8 cellular contexts compared by ENCODE assay signal in the genomic region with DNA sequence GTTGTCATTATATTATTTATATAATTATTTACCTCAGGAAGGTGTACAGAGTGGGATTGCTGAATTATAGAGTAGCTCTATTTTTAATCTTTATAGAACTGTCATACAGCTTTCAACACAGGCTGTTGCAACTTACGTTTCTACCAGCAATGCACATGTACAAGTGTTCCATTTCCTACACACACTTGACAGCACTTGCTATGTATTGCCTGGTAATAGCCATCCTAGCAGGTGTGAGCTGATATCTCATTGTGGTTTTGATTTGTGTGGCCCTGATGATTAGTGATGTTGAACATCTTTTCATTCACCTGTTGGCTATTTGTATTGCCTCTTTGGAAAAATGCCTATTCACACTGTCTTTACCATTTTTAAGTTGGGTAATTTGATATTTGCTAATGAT.
ATAC-seq lines count a peak whose summit lies in the region.

No MANE protein-coding gene starts in this region.

- ATAC-seq in GM18498 (IDR thresholded peaks at IDR 0.05; ENCODE audit: unreplicated experiment) (peak; percentile 62), GM18868 (IDR thresholded peaks at IDR 0.05; ENCODE audit: unreplicated experiment) (peak; percentile 36), GM19351 (IDR thresholded peaks at IDR 0.05; ENCODE audit: unreplicated experiment) (peak; percentile 70), GM21390 (IDR thresholded peaks at IDR 0.05; ENCODE audit: unreplicated experiment) (peak; percentile 90), GM21786 (IDR thresholded peaks at IDR 0.05; ENCODE audit: unreplicated experiment) (peak; percentile 47), HG02885 (IDR thresholded peaks at IDR 0.05; ENCODE audit: poor library complexity, unreplicated experiment) (peak; percentile 79), HG03280 (IDR thresholded peaks at IDR 0.05; ENCODE audit: unreplicated experiment) (peak; percentile 75), HG03575 (IDR thresholded peaks at IDR 0.05; ENCODE audit: extremely low read depth, insufficient number of reproducible peaks, low FRiP score, unreplicated experiment) (peak; percentile 35)

Comparison
In these comparisons a context has a peak if more than half of its experiments do, and no peak if none do; other contexts are left out.
1. Peak in every context shown above with its lines: ATAC-seq.
2. ATAC-seq: peak in every context shown above with its lines; median percentile 90 in GM21390; 79 in HG02885; 75 in HG03280; 70 in GM19351; 62 in GM18498; 47 in GM21786; 36 in GM18868; 35 in HG03575.